8 cellular contexts compared by ENCODE assay signal in the genomic region with DNA sequence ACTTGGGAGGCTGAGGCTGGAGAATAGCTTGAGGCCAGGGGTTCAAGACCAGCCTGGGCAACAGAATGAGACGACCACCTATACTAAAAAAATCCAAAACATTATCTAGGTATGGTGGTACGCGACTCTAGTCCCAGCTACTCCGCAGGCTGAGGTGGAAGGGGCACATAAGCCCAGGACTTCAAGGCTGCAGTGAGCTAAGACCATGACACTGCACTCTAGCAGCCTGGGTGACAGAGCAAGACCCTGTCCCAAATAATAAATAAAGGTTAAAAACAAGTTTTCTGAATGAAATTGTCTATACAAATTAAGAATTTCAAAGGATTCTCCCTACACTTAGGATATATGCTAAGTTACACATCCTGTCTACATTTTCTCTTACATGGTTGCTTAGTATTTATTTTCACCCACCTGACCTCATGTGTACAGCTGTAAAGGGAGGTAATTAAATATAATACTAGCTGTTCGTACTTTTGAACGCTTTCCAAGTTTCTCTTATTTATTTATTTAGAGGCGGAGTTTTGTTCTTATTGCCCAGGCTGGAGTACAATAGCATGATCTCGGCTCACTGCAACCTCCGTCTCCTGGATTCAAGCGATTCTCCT. TPM values are rescaled to one million over a fixed set of nuclear protein-coding genes. Genes with fewer than 3 reads are reported as not detected.
DNase-seq lines count a peak whose midpoint lies in the region; ATAC-seq and TF ChIP-seq lines count a peak whose summit lies in the region.

No MANE protein-coding gene starts in this region.

- H3K9me3 ChIP-seq in PC-9 (ENCODE audit: insufficient read depth, low read depth), result no peaks in the 10 kb centered on the region
- H3K9me3 ChIP-seq in spleen, result no peaks in the 10 kb centered on the region

- no peak for TF ChIP-seq POLR2A in spleen (IDR thresholded peaks at IDR 0.05)

- ATAC-seq in GM19397 (IDR thresholded peaks at IDR 0.05; ENCODE audit: unreplicated experiment) (no peak), GM19395 (IDR thresholded peaks at IDR 0.05; ENCODE audit: unreplicated experiment) (no peak)

- POLR2A ChIA-PET in PC-9 (lab: Charles Lee; ENCODE audit: unreplicated experiment), result interaction anchor here (0.6 kb wide), 1 partner anchor 74 kb away, joined by 3 read pairs; no protein-coding TSS in a partner anchor

- H3K4me3 ChIP-seq in PC-9, result peak overlapping the region; percentile 63
- peak overlapping the region; percentile 69 to 95 (median 88) for H3K4me3 ChIP-seq in spleen

- CTCF ChIA-PET in PC-9 (lab: Charles Lee), result interaction anchor here (0.5 kb wide), 1 partner anchor 177 kb away, joined by 6 read pairs; no protein-coding TSS in a partner anchor

- H3K4me2 ChIP-seq in PC-9, result peak overlapping the region; percentile 95

- peak overlapping the region; percentile 84 for H2AFZ ChIP-seq in PC-9

- intact Hi-C loops in PC-9 (cut with micrococcal nuclease; ENCODE audit: unreplicated experiment), result no loop called here
- intact Hi-C loops in spleen (cut with DNase I; ENCODE audit: low total_unique reads), result loop anchor here (10.0 kb wide), 1 partner anchor 48 kb away; the partner anchor contains the start of gene COG3

- no peaks in the 10 kb centered on the region for H4K20me1 ChIP-seq in PC-9 (ENCODE audit: insufficient read depth)

- no peaks in the 10 kb centered on the region for H3K9me2 ChIP-seq in PC-9 (ENCODE audit: insufficient read depth)

- H3K79me2 ChIP-seq in PC-9 (ENCODE audit: low read depth), result no peaks in the 10 kb centered on the region

- H3K27ac ChIP-seq in PC-9 (peak overlapping the region; percentile 59), spleen (peak overlapping the region; percentile 89 to 94 (median 92))

- no peaks in the 10 kb centered on the region for H3K36me3 ChIP-seq in PC-9 (ENCODE audit: low read depth)
- peaks cover 0 to under 1% (median 0%) of the 10 kb centered on the region in 6 donors for H3K36me3 ChIP-seq in spleen

- peaks cover 11% of the 10 kb centered on the region for H3K4me1 ChIP-seq in PC-9 (replicated peaks; ENCODE audit: insufficient read depth)
- H3K4me1 ChIP-seq in spleen, result peaks cover 18 to 55% (median 41%) of the 10 kb centered on the region in 6 donors

- H3F3A ChIP-seq in PC-9 (ENCODE audit: insufficient read depth, low read depth), result peaks cover 22% of the 10 kb centered on the region

- TF ChIP-seq CTCF in PC-9 (conservative IDR thresholded peaks at IDR 0.05), result no peak
- TF ChIP-seq CTCF in spleen (IDR thresholded peaks at IDR 0.05 in 8 of 11, conservative IDR thresholded peaks at IDR 0.05 in 3 of 11), result no peak
- TF ChIP-seq CTCF in GM10266 (IDR thresholded peaks at IDR 0.05; ENCODE audit: control insufficient read depth, insufficient read depth, low read depth, missing control alignments), result no peak

- 28 to 43% (median 35%) methylated on average over 10 of the region's 10 CpGs for WGBS in spleen, 5 donors

- H3K27me3 ChIP-seq in PC-9 (ENCODE audit: insufficient read depth, low read depth) (no peaks in the 10 kb centered on the region), spleen (replicated peaks in 1 of 7) (no peaks in the 10 kb centered on the region)

- peak; percentile 7 for DNase-seq in NCI-H1436 (lab: John Stamatoyannopoulos, UW)
- no peak for DNase-seq in NCI-H1436 treated with DMSO at 0.1 percent for 48 hours (lab: John Stamatoyannopoulos, UW)
- no peak for DNase-seq in PC-9
- DNase-seq in fibroblast of peridontal ligament (ENCODE audit: extremely low read depth), result peak; percentile 25
- DNase-seq in spleen, result no peak
- no peak for DNase-seq in GM10266 (ENCODE audit: extremely low spot score)

- BruUV-seq in PC-9 (replicated peaks; lab: Mats Ljungman, UMichigan), result no TSS peak

RNA-seq across cellular contexts. Expression of gene SLC25A30, which starts 1.6 kb away (rescaled TPM):
- total RNA-seq in PC-9 (2021), result 11.2 and 12.5 TPM in 2 replicates
- 10 to 100 TPM; 16.6 to 31.9 (median 23.5) TPM for total RNA-seq in spleen
- polyA plus RNA-seq in spleen, result 10 to 100 TPM in 1 of 3 donors, 1 to 10 TPM in 2; 5.9 to 14.8 (median 6.7) TPM

RNA-seq across cellular contexts. Expression of gene COG3, which starts 48.1 kb away (rescaled TPM):
- 20.4 and 22.3 TPM in 2 replicates for total RNA-seq in PC-9 (2021)
- total RNA-seq in spleen, result 10 to 100 TPM; 29.2 to 99.2 (median 38.2) TPM
- polyA plus RNA-seq in spleen, result 10 to 100 TPM; 12.3 to 15.1 (median 12.8) TPM

Comparison
In these comparisons a context has a peak if more than half of its experiments do, and no peak if none do; other contexts are left out.
1. DNase-seq: peak in NCI-H1436 (single experiment) and fibroblast of peridontal ligament (single experiment); none in NCI-H1436 treated with DMSO at 0.1 percent for 48 hours (single experiment), PC-9 (0 of 2), spleen (single experiment) and GM10266 (single experiment).